Comparison of ENCODE assay signal across 1 cellular context in the genomic region with DNA sequence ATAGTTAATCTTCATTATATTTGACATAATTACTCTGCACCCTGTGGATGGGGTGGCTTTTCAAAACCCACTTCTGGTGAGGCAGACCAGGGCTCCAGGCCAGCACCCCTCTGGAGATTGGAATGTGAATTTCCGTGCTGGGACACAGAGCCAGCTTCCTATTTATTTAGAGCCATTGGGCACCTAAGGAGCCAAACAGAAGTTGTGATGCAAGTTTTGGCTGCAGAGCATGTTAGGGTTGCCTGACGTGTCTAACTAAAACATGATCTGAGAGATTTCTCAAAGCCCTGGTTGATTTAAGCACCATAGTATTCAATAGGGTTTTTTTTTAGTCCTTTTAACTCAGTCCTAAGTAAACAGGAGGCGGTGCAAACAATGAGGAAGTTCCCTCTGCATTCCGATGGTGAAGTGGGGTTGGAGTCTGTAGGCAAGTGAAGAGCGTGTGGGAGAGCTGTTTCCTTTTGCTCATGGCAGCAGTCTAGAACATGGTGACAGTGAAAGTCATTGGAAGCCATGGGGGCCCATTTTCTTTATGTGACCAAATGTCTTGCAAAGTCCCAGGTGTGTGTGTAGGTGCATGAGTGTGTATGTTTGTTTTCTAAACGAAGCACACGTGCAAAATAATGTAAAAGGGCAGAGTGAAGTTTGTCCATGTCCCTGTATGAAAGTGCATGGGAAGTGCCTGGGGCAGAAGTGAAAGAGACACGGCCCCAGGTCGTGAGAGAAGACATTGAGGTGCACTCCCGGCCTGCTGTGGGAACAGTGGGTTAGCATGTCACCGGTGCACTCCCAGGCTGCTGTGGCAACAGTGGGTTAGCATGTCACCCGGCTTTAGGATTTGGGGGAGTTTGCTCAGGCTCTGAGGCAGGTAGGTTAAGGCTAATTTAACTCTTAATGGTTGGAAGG.
TF ChIP-seq lines count a peak whose summit lies in the region.

No MANE protein-coding gene starts in this region.

TF ChIP-seq in H1, 55 proteins besides CTCF, POLR2A, EP300 and RAD21:
- TF ChIP-seq, protein P1, sequence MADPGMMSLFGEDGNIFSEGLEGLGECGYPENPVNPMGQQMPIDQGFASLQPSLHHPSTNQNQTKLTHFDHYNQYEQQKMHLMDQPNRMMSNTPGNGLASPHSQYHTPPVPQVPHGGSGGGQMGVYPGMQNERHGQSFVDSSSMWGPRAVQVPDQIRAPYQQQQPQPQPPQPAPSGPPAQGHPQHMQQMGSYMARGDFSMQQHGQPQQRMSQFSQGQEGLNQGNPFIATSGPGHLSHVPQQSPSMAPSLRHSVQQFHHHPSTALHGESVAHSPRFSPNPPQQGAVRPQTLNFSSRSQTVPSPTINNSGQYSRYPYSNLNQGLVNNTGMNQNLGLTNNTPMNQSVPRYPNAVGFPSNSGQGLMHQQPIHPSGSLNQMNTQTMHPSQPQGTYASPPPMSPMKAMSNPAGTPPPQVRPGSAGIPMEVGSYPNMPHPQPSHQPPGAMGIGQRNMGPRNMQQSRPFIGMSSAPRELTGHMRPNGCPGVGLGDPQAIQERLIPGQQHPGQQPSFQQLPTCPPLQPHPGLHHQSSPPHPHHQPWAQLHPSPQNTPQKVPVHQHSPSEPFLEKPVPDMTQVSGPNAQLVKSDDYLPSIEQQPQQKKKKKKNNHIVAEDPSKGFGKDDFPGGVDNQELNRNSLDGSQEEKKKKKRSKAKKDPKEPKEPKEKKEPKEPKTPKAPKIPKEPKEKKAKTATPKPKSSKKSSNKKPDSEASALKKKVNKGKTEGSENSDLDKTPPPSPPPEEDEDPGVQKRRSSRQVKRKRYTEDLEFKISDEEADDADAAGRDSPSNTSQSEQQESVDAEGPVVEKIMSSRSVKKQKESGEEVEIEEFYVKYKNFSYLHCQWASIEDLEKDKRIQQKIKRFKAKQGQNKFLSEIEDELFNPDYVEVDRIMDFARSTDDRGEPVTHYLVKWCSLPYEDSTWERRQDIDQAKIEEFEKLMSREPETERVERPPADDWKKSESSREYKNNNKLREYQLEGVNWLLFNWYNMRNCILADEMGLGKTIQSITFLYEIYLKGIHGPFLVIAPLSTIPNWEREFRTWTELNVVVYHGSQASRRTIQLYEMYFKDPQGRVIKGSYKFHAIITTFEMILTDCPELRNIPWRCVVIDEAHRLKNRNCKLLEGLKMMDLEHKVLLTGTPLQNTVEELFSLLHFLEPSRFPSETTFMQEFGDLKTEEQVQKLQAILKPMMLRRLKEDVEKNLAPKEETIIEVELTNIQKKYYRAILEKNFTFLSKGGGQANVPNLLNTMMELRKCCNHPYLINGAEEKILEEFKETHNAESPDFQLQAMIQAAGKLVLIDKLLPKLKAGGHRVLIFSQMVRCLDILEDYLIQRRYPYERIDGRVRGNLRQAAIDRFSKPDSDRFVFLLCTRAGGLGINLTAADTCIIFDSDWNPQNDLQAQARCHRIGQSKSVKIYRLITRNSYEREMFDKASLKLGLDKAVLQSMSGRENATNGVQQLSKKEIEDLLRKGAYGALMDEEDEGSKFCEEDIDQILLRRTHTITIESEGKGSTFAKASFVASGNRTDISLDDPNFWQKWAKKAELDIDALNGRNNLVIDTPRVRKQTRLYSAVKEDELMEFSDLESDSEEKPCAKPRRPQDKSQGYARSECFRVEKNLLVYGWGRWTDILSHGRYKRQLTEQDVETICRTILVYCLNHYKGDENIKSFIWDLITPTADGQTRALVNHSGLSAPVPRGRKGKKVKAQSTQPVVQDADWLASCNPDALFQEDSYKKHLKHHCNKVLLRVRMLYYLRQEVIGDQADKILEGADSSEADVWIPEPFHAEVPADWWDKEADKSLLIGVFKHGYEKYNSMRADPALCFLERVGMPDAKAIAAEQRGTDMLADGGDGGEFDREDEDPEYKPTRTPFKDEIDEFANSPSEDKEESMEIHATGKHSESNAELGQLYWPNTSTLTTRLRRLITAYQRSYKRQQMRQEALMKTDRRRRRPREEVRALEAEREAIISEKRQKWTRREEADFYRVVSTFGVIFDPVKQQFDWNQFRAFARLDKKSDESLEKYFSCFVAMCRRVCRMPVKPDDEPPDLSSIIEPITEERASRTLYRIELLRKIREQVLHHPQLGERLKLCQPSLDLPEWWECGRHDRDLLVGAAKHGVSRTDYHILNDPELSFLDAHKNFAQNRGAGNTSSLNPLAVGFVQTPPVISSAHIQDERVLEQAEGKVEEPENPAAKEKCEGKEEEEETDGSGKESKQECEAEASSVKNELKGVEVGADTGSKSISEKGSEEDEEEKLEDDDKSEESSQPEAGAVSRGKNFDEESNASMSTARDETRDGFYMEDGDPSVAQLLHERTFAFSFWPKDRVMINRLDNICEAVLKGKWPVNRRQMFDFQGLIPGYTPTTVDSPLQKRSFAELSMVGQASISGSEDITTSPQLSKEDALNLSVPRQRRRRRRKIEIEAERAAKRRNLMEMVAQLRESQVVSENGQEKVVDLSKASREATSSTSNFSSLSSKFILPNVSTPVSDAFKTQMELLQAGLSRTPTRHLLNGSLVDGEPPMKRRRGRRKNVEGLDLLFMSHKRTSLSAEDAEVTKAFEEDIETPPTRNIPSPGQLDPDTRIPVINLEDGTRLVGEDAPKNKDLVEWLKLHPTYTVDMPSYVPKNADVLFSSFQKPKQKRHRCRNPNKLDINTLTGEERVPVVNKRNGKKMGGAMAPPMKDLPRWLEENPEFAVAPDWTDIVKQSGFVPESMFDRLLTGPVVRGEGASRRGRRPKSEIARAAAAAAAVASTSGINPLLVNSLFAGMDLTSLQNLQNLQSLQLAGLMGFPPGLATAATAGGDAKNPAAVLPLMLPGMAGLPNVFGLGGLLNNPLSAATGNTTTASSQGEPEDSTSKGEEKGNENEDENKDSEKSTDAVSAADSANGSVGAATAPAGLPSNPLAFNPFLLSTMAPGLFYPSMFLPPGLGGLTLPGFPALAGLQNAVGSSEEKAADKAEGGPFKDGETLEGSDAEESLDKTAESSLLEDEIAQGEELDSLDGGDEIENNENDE (IDR thresholded peaks at IDR 0.05; ENCODE audit: insufficient replicate concordance, low read length): peak; percentile 68
- peak; percentile 75 for TF ChIP-seq ASH2L (IDR thresholded peaks at IDR 0.05; ENCODE audit: low read length)
- no peak for TF ChIP-seq SIX5 (IDR thresholded peaks at IDR 0.05; ENCODE audit: low read depth, low read length)
- peak; percentile 50; the same call in 1 of the 2 replicates for TF ChIP-seq CEBPB (IDR thresholded peaks at IDR 0.05; ENCODE audit: low read depth, low read length)
- no peak for TF ChIP-seq NANOG (IDR thresholded peaks at IDR 0.05; ENCODE audit: insufficient read depth, low read depth, low read length, poor library complexity, severe bottlenecking)
- TF ChIP-seq TEAD4 (IDR thresholded peaks at IDR 0.05; ENCODE audit: low read depth, low read length): peak; percentile 42
